In genomic region chr15:41284425-41285177, GRCh38 we compare ENCODE assay signal across 7 cellular contexts. TPM values are rescaled to one million over a fixed set of nuclear protein-coding genes. Genes with fewer than 3 reads are reported as not detected.
DNase-seq lines count a peak whose midpoint lies in the region; ATAC-seq, FAIRE-seq and TF ChIP-seq lines count a peak whose summit lies in the region.

No MANE protein-coding gene starts in this region.

- H3K4me2 ChIP-seq in GM12878 (ENCODE audit: control insufficient read depth, insufficient read depth), result peak overlapping the region; percentile 83

- no peak for TF ChIP-seq POLR2A in GM12878 (IDR thresholded peaks at IDR 0.05; ENCODE audit: low read depth, low read length)

- H2AFZ ChIP-seq in GM12878 (ENCODE audit: control insufficient read depth, low read depth, low read length), result peak overlapping the region; percentile 84; the same call in 1 of the 2 replicates

- in situ Hi-C loops in GM12878 (cut with MboI), result no loop called here

- CTCF ChIA-PET in GM12878 (lab: Yijun Ruan, JAX), result interaction anchor here (0.7 to 1.2 kb wide), 2 partner anchors 10 to 48 kb away, joined by 3 to 4 read pairs; partner anchors contain the start of gene OIP5

- no peaks in the 10 kb centered on the region for H3K27me3 ChIP-seq in GM12878 (replicated peaks in 1 of 2; ENCODE audit: control insufficient read depth in 2 of 2, insufficient read depth in 2 of 2, low read length in 1 of 2)
- no peaks in the 10 kb centered on the region for H3K27me3 ChIP-seq in small intestine (ENCODE audit: control insufficient read depth in 2 of 2, insufficient read depth in 2 of 2, low read length in 2 of 2)

- no peak for TF ChIP-seq EP300 in GM12878 (IDR thresholded peaks at IDR 0.05; ENCODE audit: borderline replicate concordance in 1 of 2, control insufficient read depth in 1 of 2, low read depth in 2 of 2, low read length in 2 of 2)

- peaks cover 6% of the 10 kb centered on the region for H3K4me1 ChIP-seq in GM12878 (ENCODE audit: control insufficient read depth, insufficient read depth, low read length)
- H3K4me1 ChIP-seq in small intestine (ENCODE audit: control insufficient read depth in 2 of 2, insufficient read depth in 1 of 2, low read depth in 1 of 2, low read length in 1 of 2), result peaks cover 0 to 5% of the 10 kb centered on the region in 2 donors

- no peaks in the 10 kb centered on the region for H4K20me1 ChIP-seq in GM12878 (ENCODE audit: control insufficient read depth, insufficient read depth)

- TF ChIP-seq CTCF in GM12878 (IDR thresholded peaks at IDR 0.05 in 2 of 3, conservative IDR thresholded peaks at IDR 0.05 in 1 of 3; ENCODE audit: control insufficient read depth in 2 of 3, extremely low read depth in 1 of 3, insufficient read depth in 1 of 3, low read depth in 3 of 3, low read length in 3 of 3), result no peak

- SMC1A ChIA-PET in GM12878 (lab: Charles Lee; ENCODE audit: uncharacterized antibody, unreplicated experiment), result interaction anchor here (0.8 to 2.2 kb wide), 2 partner anchors 46 to 48 kb away, joined by 3 to 6 read pairs; partner anchors contain the start of genes NUSAP1 and OIP5

- TSS peak; percentile 57 for BruUV-seq in GM12878 (replicated peaks; lab: Mats Ljungman, UMichigan)

- intact Hi-C loops in GM12878 (cut with micrococcal nuclease; ENCODE audit: unreplicated experiment), result loop anchor here (5.0 kb wide), 1 partner anchor 52 kb away; the partner anchor contains the start of genes CHP1 and EXD1

- H3K27ac ChIP-seq in GM12878 (ENCODE audit: control insufficient read depth, insufficient read depth) (peak overlapping the region; percentile 95), small intestine (ENCODE audit: low read depth in 1 of 2, low read length in 1 of 2) (peak overlapping the region; percentile 88 to 97)

- POLR2A ChIA-PET in GM12878 (lab: Charles Lee), result interaction anchor here (2.3 kb wide), 1 partner anchor 48 kb away, joined by 8 read pairs; the partner anchor contains the start of genes NUSAP1 and OIP5

- H3K36me3 ChIP-seq in GM12878 (ENCODE audit: control insufficient read depth in 2 of 2, insufficient read depth in 2 of 2, low read length in 1 of 2), result peaks cover 4 to 19% of the 10 kb centered on the region in 2 experiments
- peaks cover 5 to 13% of the 10 kb centered on the region in 2 donors for H3K36me3 ChIP-seq in small intestine (ENCODE audit: control insufficient read depth in 2 of 2, insufficient read depth in 2 of 2, low read length in 2 of 2)

- no peak; the same call in 2 of the 3 replicates for ATAC-seq in GM12878

- no peak for FAIRE-seq in GM12878 (lab: Jason Lieb, UNC)
- FAIRE-seq in small intestine (lab: Jason Lieb, UNC), result no peak

- DNase-seq in LoVo (ENCODE audit: low spot score), result peak; percentile 36
- no peak for DNase-seq in GM12878 (ENCODE audit: low read depth, low spot score)
- peak; percentile 60 for DNase-seq in small intestine
- DNase-seq in SKM-1 (lab: John Stamatoyannopoulos, UW; ENCODE audit: unreplicated experiment), result no peak
- no peak for DNase-seq in NCI-H2196 treated with DMSO at 0.1 percent for 48 hours (lab: John Stamatoyannopoulos, UW; ENCODE audit: unreplicated experiment)

- H3K9me3 ChIP-seq in GM12878 (replicated peaks; ENCODE audit: control insufficient read depth, insufficient read depth, low read length) (peaks cover 2% of the 10 kb centered on the region), iPS-18c (ENCODE audit: control insufficient read depth, insufficient read depth, low read length) (peaks cover 2% of the 10 kb centered on the region), small intestine (ENCODE audit: control insufficient read depth, low read depth) (no peaks in the 10 kb centered on the region)

- RAD21 ChIA-PET in GM12878 (lab: Charles Lee; ENCODE audit: unreplicated experiment), result no interaction called here

- peak overlapping the region; percentile 99 for H3K4me3 ChIP-seq in GM08714 (ENCODE audit: low read length)
- peak overlapping the region; percentile 76 for H3K4me3 ChIP-seq in GM12878
- peak overlapping the region; percentile 95 for H3K4me3 ChIP-seq in iPS-18c (ENCODE audit: insufficient read depth, low read depth, low read length)
- H3K4me3 ChIP-seq in small intestine (ENCODE audit: low read depth in 1 of 2, low read length in 2 of 2), result peak overlapping the region; percentile 93 to 99

- H3K9ac ChIP-seq in GM12878 (ENCODE audit: control insufficient read depth, insufficient read depth, low read length), result peak overlapping the region; percentile 96

- peaks cover 44% of the 10 kb centered on the region for H3K79me2 ChIP-seq in GM12878 (ENCODE audit: control insufficient read depth, insufficient read depth, low read length)

- TF ChIP-seq RAD21 in GM12878 (IDR thresholded peaks at IDR 0.05; ENCODE audit: insufficient read depth, low read depth, low read length), result no peak

- 1% methylated on average over 20 of the region's 20 CpGs for WGBS in GM12878 (ENCODE audit: insufficient coverage, insufficient replicate concordance, low lambda C conversion rate, missing lambda C conversion rate)
- 0 to 1% (median 1%) methylated on average over 20 of the region's 20 CpGs for WGBS in small intestine, 3 donors

RNA-seq across cellular contexts. Expression of gene OIP5, which starts 47.8 kb away (rescaled TPM):
- total RNA-seq in GM12878 (2013; cell fraction: nucleolus; rRNA removed), result 5.9 and 6.1 TPM in 2 replicates
- total RNA-seq in GM12878 (2014; rRNA removed) (26.8 and 28.7 TPM in 2 replicates), GM12878 (2014; rRNA removed; fragmentation: Illumina TruSeq; extraction: Trizol) (15.5 and 17.3 TPM in 2 replicates), GM12878 (2021) (19.0 and 19.6 TPM in 2 replicates)
- 9.4 TPM for polyA plus RNA-seq in GM12878 (2011; ENCODE audit: low read depth)
- polyA plus RNA-seq in GM12878 (2011; rRNA removed) (28.6 and 39.4 TPM in 2 replicates), GM12878 (2014; fragmentation: Illumina TruSeq; extraction: Trizol) (8.3 and 9.8 TPM in 2 replicates), GM12878 (2014; fragmentation: Nextera tagmentation; extraction: Ambion mirVana) (10 to 100 TPM in 1 of 2 experiments, 1 to 10 TPM in 1; 4.8 to 13.0 TPM), GM12878 (2014; rRNA removed) (18.7 and 24.5 TPM in 2 replicates), GM12878 (2016; fragmentation: Nextera tagmentation; extraction: Ambion mirVana) (10 to 100 TPM; 61.4 TPM), small intestine (10 to 100 TPM in 1 of 3 donors, 1 to 10 TPM in 1, not detected in 1; 1.8 to 16.2 TPM)
- 17.9 and 24.0 TPM in 2 replicates for polyA plus RNA-seq in GM12878 (2011; cell fraction: cytosol; rRNA removed)
- 16.3 and 18.0 TPM in 2 replicates for polyA plus RNA-seq in GM12878 (2011; cell fraction: nucleus; rRNA removed)
- polyA plus RNA-seq in GM12878 (2012), result 6.2 and 12.1 TPM in 2 replicates
- polyA minus RNA-seq in GM12878 (2011; rRNA and poly(A)+ RNA removed), result 6.7 and 8.2 TPM in 2 replicates
- polyA minus RNA-seq in GM12878 (2011; cell fraction: cytosol; rRNA and poly(A)+ RNA removed), result 5.5 and 10.8 TPM in 2 replicates
- 5.6 and 7.8 TPM in 2 replicates for polyA minus RNA-seq in GM12878 (2011; cell fraction: nucleus; rRNA and poly(A)+ RNA removed)

RNA-seq across cellular contexts. Expression of gene NUSAP1, which starts 48.1 kb away (rescaled TPM):
- 172 and 179 TPM in 2 replicates for total RNA-seq in GM12878 (2013; cell fraction: nucleolus; rRNA removed)
- total RNA-seq in GM12878 (2014; rRNA removed) (158 and 182 TPM in 2 replicates), GM12878 (2014; rRNA removed; fragmentation: Illumina TruSeq; extraction: Trizol) (291 and 299 TPM in 2 replicates), GM12878 (2021) (172 and 174 TPM in 2 replicates)
- 149 TPM for polyA plus RNA-seq in GM12878 (2011; ENCODE audit: low read depth)
- polyA plus RNA-seq in GM12878 (2011; rRNA removed) (227 and 284 TPM in 2 replicates), GM12878 (2014; fragmentation: Illumina TruSeq; extraction: Trizol) (269 and 367 TPM in 2 replicates), GM12878 (2014; fragmentation: Nextera tagmentation; extraction: Ambion mirVana) (100 to 1,000 TPM; 228 to 231 TPM), GM12878 (2014; rRNA removed) (208 and 252 TPM in 2 replicates), GM12878 (2016; fragmentation: Nextera tagmentation; extraction: Ambion mirVana) (100 to 1,000 TPM; 310 to 315 TPM), small intestine (10 to 100 TPM in 1 of 3 donors, 1 to 10 TPM in 2; 4.6 to 32.6 (median 7.2) TPM)
- 175 and 189 TPM in 2 replicates for polyA plus RNA-seq in GM12878 (2011; cell fraction: cytosol; rRNA removed)
- polyA plus RNA-seq in GM12878 (2011; cell fraction: nucleus; rRNA removed), result 186 and 214 TPM in 2 replicates
- polyA plus RNA-seq in GM12878 (2012), result 83.4 and 102 TPM in 2 replicates
- polyA minus RNA-seq in GM12878 (2011; rRNA and poly(A)+ RNA removed), result 134 and 136 TPM in 2 replicates
- 60.9 and 82.7 TPM in 2 replicates for polyA minus RNA-seq in GM12878 (2011; cell fraction: cytosol; rRNA and poly(A)+ RNA removed)
- 103 and 142 TPM in 2 replicates for polyA minus RNA-seq in GM12878 (2011; cell fraction: nucleus; rRNA and poly(A)+ RNA removed)

RNA-seq across cellular contexts. Expression of gene CHP1, which starts 53.5 kb away (rescaled TPM):
- 4.5 and 7.5 TPM in 2 replicates for total RNA-seq in GM12878 (2013; cell fraction: nucleolus; rRNA removed)
- total RNA-seq in GM12878 (2014; rRNA removed) (43.1 and 45.2 TPM in 2 replicates), GM12878 (2014; rRNA removed; fragmentation: Illumina TruSeq; extraction: Trizol) (33.7 and 37.7 TPM in 2 replicates), GM12878 (2021) (45.2 and 51.3 TPM in 2 replicates)
- polyA plus RNA-seq in GM12878 (2011; ENCODE audit: low read depth), result 21.4 TPM
- polyA plus RNA-seq in GM12878 (2011; rRNA removed) (18.8 and 25.7 TPM in 2 replicates), GM12878 (2014; fragmentation: Illumina TruSeq; extraction: Trizol) (32.2 and 35.3 TPM in 2 replicates), GM12878 (2014; fragmentation: Nextera tagmentation; extraction: Ambion mirVana) (10 to 100 TPM; 32.5 to 43.3 TPM), GM12878 (2014; rRNA removed) (30.4 TPM in 2 replicates), GM12878 (2016; fragmentation: Nextera tagmentation; extraction: Ambion mirVana) (10 to 100 TPM; 40.5 to 45.9 TPM), small intestine (100 to 1,000 TPM; 102 to 147 (median 116) TPM)
- 15.8 and 17.5 TPM in 2 replicates for polyA plus RNA-seq in GM12878 (2011; cell fraction: cytosol; rRNA removed)
- polyA plus RNA-seq in GM12878 (2011; cell fraction: nucleus; rRNA removed), result 3.6 and 5.9 TPM in 2 replicates
- polyA plus RNA-seq in GM12878 (2012), result 14.1 and 19.3 TPM in 2 replicates
- 27.9 and 42.3 TPM in 2 replicates for polyA minus RNA-seq in GM12878 (2011; rRNA and poly(A)+ RNA removed)
- polyA minus RNA-seq in GM12878 (2011; cell fraction: cytosol; rRNA and poly(A)+ RNA removed), result 19.0 and 21.9 TPM in 2 replicates
- polyA minus RNA-seq in GM12878 (2011; cell fraction: nucleus; rRNA and poly(A)+ RNA removed), result 1.8 and 3.9 TPM in 2 replicates

RNA-seq across cellular contexts. Expression of gene EXD1, which starts 54.0 kb away (rescaled TPM):
- not detected in 2 replicates for total RNA-seq in GM12878 (2013; cell fraction: nucleolus; rRNA removed)
- 0.05 TPM in 1 of 2 replicates, not detected in the other for total RNA-seq in GM12878 (2014; rRNA removed)
- not detected in 2 replicates for total RNA-seq in GM12878 (2014; rRNA removed; fragmentation: Illumina TruSeq; extraction: Trizol)
- total RNA-seq in GM12878 (2021), result not detected in 2 replicates
- polyA plus RNA-seq in GM12878 (2011; ENCODE audit: low read depth), result not detected
- polyA plus RNA-seq in GM12878 (2011; rRNA removed), result not detected in 2 replicates
- not detected in 2 replicates for polyA plus RNA-seq in GM12878 (2011; cell fraction: cytosol; rRNA removed)
- polyA plus RNA-seq in GM12878 (2011; cell fraction: nucleus; rRNA removed), result not detected in 2 replicates
- polyA plus RNA-seq in GM12878 (2012), result 0.14 TPM in 1 of 2 replicates, not detected in the other
- not detected in 2 replicates for polyA plus RNA-seq in GM12878 (2014; fragmentation: Illumina TruSeq; extraction: Trizol)
- polyA plus RNA-seq in GM12878 (2014; fragmentation: Nextera tagmentation; extraction: Ambion mirVana), result under 1 TPM in 1 of 2 experiments, not detected in 1; 0.19 TPM
- not detected in 2 replicates for polyA plus RNA-seq in GM12878 (2014; rRNA removed)
- polyA plus RNA-seq in GM12878 (2016; fragmentation: Nextera tagmentation; extraction: Ambion mirVana), result not detected
- polyA minus RNA-seq in GM12878 (2011; rRNA and poly(A)+ RNA removed), result not detected in 2 replicates
- polyA minus RNA-seq in GM12878 (2011; cell fraction: cytosol; rRNA and poly(A)+ RNA removed), result not detected in 2 replicates
- not detected in 2 replicates for polyA minus RNA-seq in GM12878 (2011; cell fraction: nucleus; rRNA and poly(A)+ RNA removed)
- polyA plus RNA-seq in small intestine, result under 1 TPM in 1 of 3 donors, not detected in 2; 0.27 TPM

Comparison
In these comparisons a context has a peak if more than half of its experiments do, and no peak if none do; other contexts are left out.
1. DNase-seq: peak in LoVo (single experiment) and small intestine (single experiment); none in GM12878 (single experiment), SKM-1 (single experiment) and NCI-H2196 treated with DMSO at 0.1 percent for 48 hours (single experiment).
2. Peak in every context shown above with its lines, with median percentiles within 50 percentile points of each other: H3K4me3 ChIP-seq.